ENCODE assay signal across 14 cellular contexts in the genomic region with DNA sequence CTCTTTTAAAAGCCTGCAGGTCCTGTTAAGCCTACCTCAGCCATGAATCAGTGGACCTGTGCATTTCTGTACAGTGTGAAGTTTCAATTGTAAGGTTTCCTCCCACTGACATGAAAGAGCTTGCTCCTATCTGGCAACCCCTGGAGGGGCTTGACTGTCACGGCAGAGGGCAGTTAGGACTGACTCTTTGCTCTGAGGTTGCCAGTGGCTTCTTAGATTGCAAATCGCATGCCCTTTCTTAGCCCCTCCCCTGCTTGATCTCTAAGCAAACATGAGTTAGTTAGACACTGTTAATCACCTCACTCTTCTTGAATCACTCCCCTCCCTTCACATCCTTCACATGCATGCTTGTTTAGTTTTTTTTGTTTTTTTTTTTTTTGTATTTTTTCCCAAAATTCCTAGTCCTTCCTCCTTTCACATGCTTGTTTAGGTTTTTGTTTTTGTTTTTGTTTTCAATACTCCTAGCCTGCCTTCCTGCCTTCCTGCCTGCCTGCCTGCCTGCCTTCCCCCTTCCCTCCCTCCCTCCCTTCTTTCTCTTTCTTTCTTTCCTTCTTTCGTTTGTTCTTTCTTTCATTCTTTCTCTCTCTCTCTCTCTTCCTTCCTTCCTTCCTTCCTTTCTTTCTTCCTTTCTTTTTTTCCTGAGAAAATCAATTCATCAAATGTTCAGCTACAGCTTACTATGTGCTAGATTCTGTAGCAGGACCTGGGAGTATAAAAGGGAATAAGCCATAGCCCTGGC. TPM values are rescaled to one million over a fixed set of nuclear protein-coding genes. Genes with fewer than 3 reads are reported as not detected.
DNase-seq lines count a peak whose midpoint lies in the region; ATAC-seq and TF ChIP-seq lines count a peak whose summit lies in the region.
"Had no signal": no experiment of that assay in that cellular context is flagged by ENCODE, and none has a peak within 500 bp of the region (broad histone marks: within the 10 kb centered on the region; RNA-seq: fewer than 3 reads in every experiment).

No MANE protein-coding gene starts in this region.

- H3K27me3 ChIP-seq in PC-9 (ENCODE audit: insufficient read depth, low read depth) (no peaks in the 10 kb centered on the region), foreskin keratinocyte (no peaks in the 10 kb centered on the region)

- POLR2A ChIA-PET in HEK293 (lab: Yijun Ruan, JAX) = interaction anchor here (1.0 kb wide), 1 partner anchor 137 kb away, joined by 4 read pairs; no protein-coding TSS in a partner anchor
- POLR2A ChIA-PET in PC-9 (lab: Charles Lee; ENCODE audit: unreplicated experiment) = interaction anchor here (0.5 to 0.6 kb wide), 2 partner anchors 112 to 148 kb away, joined by 8 to 13 read pairs; no protein-coding TSS in a partner anchor

- DNase-seq in PC-9 = peak in 1 of 2 experiments; percentile 55
- peak; percentile 57 to 58 for DNase-seq in foreskin keratinocyte
- DNase-seq in AG08395 (ENCODE audit: low spot score) = no peak
- no peak for DNase-seq in stimulated activated CD8-positive, alpha-beta memory T cell treated with anti-CD3 and anti-CD28 coated beads, Interleukin-4, amount 100 ng/mL, for 48 hours
- DNase-seq in erythroblast (lab: John Stamatoyannopoulos, UW) = no peak
- DNase-seq: activated CD4-positive, alpha-beta T cell treated with anti-CD3 and anti-CD28 coated beads for 48 hours; activated T-cell treated with anti-CD3 and anti-CD28 coated beads, Interleukin-2, amount 50 U/mL, for 4 hours; C1 segment of cervical spinal cord; KG1; T-cell had no signal

- intact Hi-C loops in PC-9 (cut with micrococcal nuclease; ENCODE audit: unreplicated experiment) = no loop called here

- no peaks in the 10 kb centered on the region for H3K79me2 ChIP-seq in PC-9 (ENCODE audit: low read depth)

- no peak overlapping the region for H2AFZ ChIP-seq in PC-9

- ATAC-seq in GM18868 (IDR thresholded peaks at IDR 0.05; ENCODE audit: unreplicated experiment) (peak; percentile 67), foreskin keratinocyte (peak; percentile 75), HG02763 (IDR thresholded peaks at IDR 0.05; ENCODE audit: unreplicated experiment) (no peak)
- ATAC-seq: Panc1, T-cell had no signal

- BruUV-seq in PC-9 (replicated peaks; lab: Mats Ljungman, UMichigan) = no TSS peak

- TF ChIP-seq CTCF in HEK293 (tag by site-specific recombination; IDR thresholded peaks at IDR 0.05) (no peak), PC-9 (conservative IDR thresholded peaks at IDR 0.05) (no peak), foreskin keratinocyte (conservative IDR thresholded peaks at IDR 0.05) (no peak)

- H3K36me3 ChIP-seq in HEK293 (ENCODE audit: control insufficient read depth in 2 of 2, insufficient read depth in 1 of 2, low read length in 2 of 2) (no peaks in the 10 kb centered on the region), PC-9 (ENCODE audit: low read depth) (no peaks in the 10 kb centered on the region)

- no peaks in the 10 kb centered on the region for H3K9me2 ChIP-seq in PC-9 (ENCODE audit: insufficient read depth)

- H3K4me2 ChIP-seq in PC-9 = peak overlapping the region; percentile 42

- H3K9me3 ChIP-seq in HEK293 (ENCODE audit: control insufficient read depth, insufficient read depth, low read depth, low read length) (no peaks in the 10 kb centered on the region), PC-9 (ENCODE audit: insufficient read depth, low read depth) (no peaks in the 10 kb centered on the region)

- H3K27ac ChIP-seq in HEK293 (ENCODE audit: extremely low read depth, low read depth, low read length) (no peak overlapping the region), PC-9 (no peak overlapping the region), foreskin keratinocyte (no peak overlapping the region)

- TF ChIP-seq POLR2A in erythroblast (IDR thresholded peaks at IDR 0.05; ENCODE audit: low read length) = no peak

- peaks cover 7% of the 10 kb centered on the region; the same call in 1 of the 2 replicates for H3F3A ChIP-seq in PC-9 (ENCODE audit: insufficient read depth, low read depth)

- CTCF ChIA-PET in HEK293 (lab: Yijun Ruan, JAX) = interaction anchor here (0.7 to 0.8 kb wide), 2 partner anchors 13 to 219 kb away, joined by 3 to 6 read pairs; no protein-coding TSS in a partner anchor
- CTCF ChIA-PET in PC-9 (lab: Charles Lee) = no interaction called here

- no peaks in the 10 kb centered on the region for H4K20me1 ChIP-seq in PC-9 (ENCODE audit: insufficient read depth)

- H3K4me1 ChIP-seq in HEK293 (ENCODE audit: control insufficient read depth, insufficient read depth, low read length) (no peaks in the 10 kb centered on the region), PC-9 (replicated peaks; ENCODE audit: insufficient read depth) (peaks cover 14% of the 10 kb centered on the region), foreskin keratinocyte (peaks cover 3% of the 10 kb centered on the region)

- H3K4me3 ChIP-seq in HEK293 (ENCODE audit: low read depth, low read length) (no peak overlapping the region), PC-9 (no peak overlapping the region)

TF ChIP-seq in HEK293, 187 proteins besides CTCF, POLR2A, EP300 and RAD21:
- TF ChIP-seq ZBTB17 (tag by site-specific recombination; IDR thresholded peaks at IDR 0.05) (peak; percentile 80), SCRT1 (tag by site-specific recombination; IDR thresholded peaks at IDR 0.05; ENCODE audit: borderline replicate concordance) (no peak), WT1 (tag by site-specific recombination; IDR thresholded peaks at IDR 0.05) (peak; percentile 57; the same call in 1 of the 2 replicates), PRDM1 (tag by site-specific recombination; IDR thresholded peaks at IDR 0.05) (0 out of 2 replicates have a peak, but pooled peaks have one; percentile 19), SP7 (tag by site-specific recombination; IDR thresholded peaks at IDR 0.05) (peak; percentile 48), ZNF391 (tag by site-specific recombination; IDR thresholded peaks at IDR 0.05; ENCODE audit: borderline replicate concordance, low read depth) (no peak)
- TF ChIP-seq, protein P1, sequence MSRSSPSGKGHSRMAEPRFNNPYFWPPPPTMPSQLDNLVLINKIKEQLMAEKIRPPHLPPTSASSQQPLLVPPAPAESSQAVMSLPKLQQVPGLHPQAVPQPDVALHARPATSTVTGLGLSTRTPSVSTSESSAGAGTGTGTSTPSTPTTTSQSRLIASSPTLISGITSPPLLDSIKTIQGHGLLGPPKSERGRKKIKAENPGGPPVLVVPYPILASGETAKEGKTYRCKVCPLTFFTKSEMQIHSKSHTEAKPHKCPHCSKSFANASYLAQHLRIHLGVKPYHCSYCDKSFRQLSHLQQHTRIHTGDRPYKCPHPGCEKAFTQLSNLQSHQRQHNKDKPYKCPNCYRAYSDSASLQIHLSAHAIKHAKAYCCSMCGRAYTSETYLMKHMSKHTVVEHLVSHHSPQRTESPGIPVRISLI (tag by site-specific recombination; IDR thresholded peaks at IDR 0.05) = peak; percentile 62; the same call in 1 of the 2 replicates

RNA-seq across cellular contexts. Expression of gene HIPK2, which starts 6.0 kb away (rescaled TPM):
- total RNA-seq in PC-9 (2021) = 23.9 and 35.2 TPM in 2 replicates
- total RNA-seq in foreskin keratinocyte = 17.7 and 20.1 TPM in 2 replicates
- polyA plus RNA-seq in foreskin keratinocyte = 2.1 and 2.6 TPM in 2 replicates

RNA-seq across cellular contexts. Expression of gene TBXAS1, which starts 45.2 kb away (rescaled TPM):
- total RNA-seq in PC-9 (2021) (0.58 and 2.2 TPM in 2 replicates), foreskin keratinocyte (2.1 TPM in 2 replicates)
- polyA plus RNA-seq in foreskin keratinocyte = 1.3 and 2.8 TPM in 2 replicates

Comparison
In these comparisons a context has a peak if more than half of its experiments do, and no peak if none do; other contexts are left out.
1. DNase-seq: peak in foreskin keratinocyte (2 of 2); none in AG08395 (single experiment), stimulated activated CD8-positive, alpha-beta memory T cell treated with anti-CD3 and anti-CD28 coated beads, Interleukin-4, amount 100 ng/mL, for 48 hours (single experiment) and erythroblast (0 of 2).